9 cellular contexts compared by ENCODE assay signal in genomic region chr1:201740609-201741231, GRCh38.
DNase-seq lines count a peak whose midpoint lies in the region; ATAC-seq and TF ChIP-seq lines count a peak whose summit lies in the region.
"Had no signal": no experiment of that assay in that cellular context is flagged by ENCODE, and none has a peak within 500 bp of the region (broad histone marks: within the 10 kb centered on the region; RNA-seq: fewer than 3 reads in every experiment).

No MANE protein-coding gene starts in this region.

- DNase-seq in SIG-M5 treated with dmso at 0.1 percent for 504 hours (lab: John Stamatoyannopoulos, UW; ENCODE audit: unreplicated experiment) (peak; percentile 59), SIG-M5 (lab: John Stamatoyannopoulos, UW) (no peak), brain microvascular endothelial cell (no peak), left colon (peak in 1 of 2 donors; percentile 32), thoracic aorta (ENCODE audit: low spot score) (no peak), SW 1271 (lab: John Stamatoyannopoulos, UW) (no peak)
- no peak for DNase-seq in stimulated activated naive CD4-positive, alpha-beta T cell treated with Interleukin-2 at 50 U/mL for 16 hours (lab: John Stamatoyannopoulos, UW)

- H3K4me3 ChIP-seq in brain microvascular endothelial cell (ENCODE audit: low read depth, low read length) (peak overlapping the region; percentile 72), thoracic aorta (peak overlapping the region; percentile 86)
- H3K4me3 ChIP-seq: A549 had no signal

- H3K27me3 ChIP-seq in brain microvascular endothelial cell (replicated peaks): no peaks in the 10 kb centered on the region
- no peaks in the 10 kb centered on the region for H3K27me3 ChIP-seq in thoracic aorta (replicated peaks; ENCODE audit: insufficient read depth)

- H3K4me1 ChIP-seq in thoracic aorta (ENCODE audit: control insufficient read depth in 1 of 2, low read depth in 2 of 2): peaks cover 31 to 74% of the 10 kb centered on the region in 2 donors

- peaks cover 41% of the 10 kb centered on the region for H3K36me3 ChIP-seq in brain microvascular endothelial cell (replicated peaks)
- no peaks in the 10 kb centered on the region for H3K36me3 ChIP-seq in thoracic aorta

- in situ Hi-C loops in brain microvascular endothelial cell (cut with HindIII; ENCODE audit: low pct_ligation_motif_present, low sequenced_read_pairs): no loop called here

- peak overlapping the region; percentile 91 for H3K27ac ChIP-seq in brain microvascular endothelial cell
- peak overlapping the region; percentile 91 to 96 for H3K27ac ChIP-seq in thoracic aorta

- H3K9me3 ChIP-seq in thoracic aorta: no peaks in the 10 kb centered on the region
- H3K9me3 ChIP-seq: A549 had no signal

- no peak for TF ChIP-seq CTCF in brain microvascular endothelial cell (IDR thresholded peaks at IDR 0.05; ENCODE audit: low read depth, low read length, missing control alignments)
- TF ChIP-seq CTCF in thoracic aorta (IDR thresholded peaks at IDR 0.05): no peak

- peak; percentile 42 for ATAC-seq in left colon
- no peak for ATAC-seq in thoracic aorta (ENCODE audit: insufficient number of reproducible peaks, low FRiP score, low read depth)
- no peak for ATAC-seq in HG02623 (IDR thresholded peaks at IDR 0.05; ENCODE audit: unreplicated experiment)
- ATAC-seq: A549 had no signal

- intact Hi-C loops in left colon (cut with DNase I, micrococcal nuclease): no loop called here
